In the genomic region with DNA sequence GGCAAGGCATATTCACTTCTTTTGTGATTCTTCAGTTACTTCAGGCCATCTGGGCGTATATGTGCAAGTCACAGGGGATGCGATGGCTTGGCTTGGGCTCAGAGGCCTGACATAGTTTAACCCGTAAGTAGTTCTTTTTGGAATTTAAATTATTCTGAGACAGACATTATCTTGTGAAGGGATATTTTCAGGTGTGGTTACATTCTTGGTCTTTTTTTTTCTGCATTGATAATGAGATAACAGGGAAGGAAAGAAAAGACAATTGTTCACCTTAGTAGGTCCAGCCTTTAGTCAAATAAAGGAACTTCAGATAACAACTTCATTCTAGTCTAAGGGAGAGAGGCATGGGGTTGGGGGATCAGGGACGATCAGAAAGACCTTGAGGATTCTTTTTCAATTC, we compare ENCODE assay signal across 1 cellular context.
TF ChIP-seq lines count a peak whose summit lies in the region.

No MANE protein-coding gene starts in this region.

TF ChIP-seq in H1, 55 proteins besides CTCF, POLR2A, EP300 and RAD21:
- TF ChIP-seq BRCA1 (IDR thresholded peaks at IDR 0.05; ENCODE audit: low read depth, low read length) = no peak
- no peak for TF ChIP-seq NRF1 (IDR thresholded peaks at IDR 0.05; ENCODE audit: low read depth, low read length)
